ENCODE assay signal across 31 cellular contexts in genomic region chr10:86164216-86164774, GRCh38.
A peak's percentile ranks its signal among the peaks of the same experiment; 100 is the strongest.
DNase-seq lines count a peak whose midpoint lies in the region; ATAC-seq, FAIRE-seq and TF ChIP-seq lines count a peak whose summit lies in the region.
"Had no signal": no experiment of that assay in that cellular context is flagged by ENCODE, and none has a peak within 500 bp of the region (broad histone marks: within the 10 kb centered on the region; RNA-seq: fewer than 3 reads in every experiment).

No MANE protein-coding gene starts in this region.

- DNase-seq in NCI-H82 (lab: John Stamatoyannopoulos, UW) (peak; percentile 16), NCI-H82 treated with DMSO at 0.1 percent for 48 hours (lab: John Stamatoyannopoulos, UW; ENCODE audit: unreplicated experiment) (no peak), astrocyte (ENCODE audit: low read depth) (no peak), right lobe of liver (peak; percentile 51 to 72 (median 65)), upper lobe of right lung (peak; percentile 18), SHP77 (lab: John Stamatoyannopoulos, UW) (no peak), frontal cortex (ENCODE audit: low spot score in 2 of 2) (no peak), T-helper 9 cell (no peak)
- DNase-seq: 8988T; activated CD4-positive, alpha-beta T cell treated with anti-CD3 and anti-CD28 coated beads, Interleukin-2, amount 10 ng/mL, durations not matched to agents 7 days and 5 days; activated naive CD8-positive, alpha-beta T cell treated with anti-CD3 and anti-CD28 coated beads for 36 hours; DMS79 treated with DMSO at 0.1 percent for 48 hours; effector memory CD4-positive, alpha-beta T cell; gastrocnemius medialis; mammary epithelial cell; NCI-H2171; NCI-H526; nucleus accumbens; PC-3; SHP77 treated with DMSO at 0.1 percent for 48 hours; stimulated activated CD4-positive, alpha-beta T cell treated with anti-CD3 and anti-CD28 coated beads, Interleukin-4, amount 100 ng/mL, for 1 hour; stimulated activated naive CD8-positive, alpha-beta T cell treated with anti-CD3 and anti-CD28 coated beads, Interleukin-15, Interleukin-2, amounts not matched to agents 100 U/mL and 50 U/mL, for 24 hours; T-helper 1 cell had no signal

- no peak overlapping the region for H3K4me2 ChIP-seq in astrocyte (ENCODE audit: low read length)

- TF ChIP-seq POLR2A in right lobe of liver (IDR thresholded peaks at IDR 0.05), result no peak

- H3K27me3 Mint-ChIP-seq in astrocyte (ENCODE audit: low read depth, unreplicated experiment), result peaks cover 27% of the 10 kb centered on the region
- H3K27me3 Mint-ChIP-seq: activated CD4-positive, alpha-beta T cell treated with anti-CD3 and anti-CD28 coated beads, Interleukin-2, amount 10 ng/mL, durations not matched to agents 7 days and 5 days; activated naive CD8-positive, alpha-beta T cell treated with anti-CD3 and anti-CD28 coated beads for 36 hours had no signal

- TF ChIP-seq CTCF in astrocyte (IDR thresholded peaks at IDR 0.05; ENCODE audit: insufficient read depth, low read depth, low read length), result no peak
- no peak for TF ChIP-seq CTCF in right lobe of liver (IDR thresholded peaks at IDR 0.05)
- no peak for TF ChIP-seq CTCF in upper lobe of right lung (IDR thresholded peaks at IDR 0.05)

- H3K4me1 ChIP-seq in astrocyte (ENCODE audit: insufficient read depth, low read length) (no peaks in the 10 kb centered on the region), right lobe of liver (peaks cover 0 to 26% (median 10%) of the 10 kb centered on the region in 4 donors), upper lobe of right lung (no peaks in the 10 kb centered on the region)
- H3K4me1 ChIP-seq: esophagus muscularis mucosa, gastrocnemius medialis, spleen, tibial nerve had no signal

- H3K27me3 ChIP-seq in astrocyte (ENCODE audit: insufficient read depth, low read length) (no peaks in the 10 kb centered on the region), right lobe of liver (no peaks in the 10 kb centered on the region), upper lobe of right lung (no peaks in the 10 kb centered on the region)
- H3K27me3 ChIP-seq: esophagus muscularis mucosa, gastrocnemius medialis, spleen, tibial nerve had no signal

- peaks cover 2% of the 10 kb centered on the region for H3K9me3 Mint-ChIP-seq in astrocyte (ENCODE audit: unreplicated experiment)
- H3K9me3 Mint-ChIP-seq: activated CD4-positive, alpha-beta T cell treated with anti-CD3 and anti-CD28 coated beads, Interleukin-2, amount 10 ng/mL, durations not matched to agents 7 days and 5 days; activated naive CD8-positive, alpha-beta T cell treated with anti-CD3 and anti-CD28 coated beads for 36 hours; activated T-helper 17 cell treated with anti-CD3 and anti-CD28 coated beads, Interleukin-2, amount 50 U/mL, for 72 hours had no signal

- no peaks in the 10 kb centered on the region for H3K79me2 ChIP-seq in astrocyte (ENCODE audit: insufficient read depth, low read length)

- ATAC-seq in right lobe of liver, result peak; percentile 64 to 77 (median 74)
- no peak for ATAC-seq in upper lobe of right lung
- ATAC-seq: activated T-helper 17 cell treated with anti-CD3 and anti-CD28 coated beads, Interleukin-2, amount 50 U/mL, for 72 hours; gastrocnemius medialis; GM12878; PC-3; stimulated activated naive CD8-positive, alpha-beta T cell treated with anti-CD3 and anti-CD28 coated beads, Interleukin-15, Interleukin-2, amounts not matched to agents 100 U/mL and 50 U/mL, for 24 hours had no signal

- H3K9me3 ChIP-seq in astrocyte (ENCODE audit: insufficient read depth, low read depth, low read length), result no peaks in the 10 kb centered on the region
- no peaks in the 10 kb centered on the region for H3K9me3 ChIP-seq in right lobe of liver
- H3K9me3 ChIP-seq in upper lobe of right lung, result no peaks in the 10 kb centered on the region
- H3K9me3 ChIP-seq: esophagus muscularis mucosa, gastrocnemius medialis, spleen, tibial nerve had no signal

- no peak overlapping the region for H3K4me3 Mint-ChIP-seq in astrocyte (ENCODE audit: unreplicated experiment)
- H3K4me3 Mint-ChIP-seq: activated CD4-positive, alpha-beta T cell treated with anti-CD3 and anti-CD28 coated beads, Interleukin-2, amount 10 ng/mL, durations not matched to agents 7 days and 5 days; activated naive CD8-positive, alpha-beta T cell treated with anti-CD3 and anti-CD28 coated beads for 36 hours; activated T-helper 17 cell treated with anti-CD3 and anti-CD28 coated beads, Interleukin-2, amount 50 U/mL, for 72 hours; B cell had no signal

- no peaks in the 10 kb centered on the region for H4K20me1 ChIP-seq in astrocyte (ENCODE audit: insufficient read depth, low read length)

- no peaks in the 10 kb centered on the region for H3K36me3 Mint-ChIP-seq in astrocyte (ENCODE audit: low read depth, unreplicated experiment)
- H3K36me3 Mint-ChIP-seq: activated naive CD8-positive, alpha-beta T cell treated with anti-CD3 and anti-CD28 coated beads for 36 hours had no signal

- WGBS in right lobe of liver (ENCODE audit: insufficient coverage, low coverage, low lambda C conversion rate, missing lambda C conversion rate), result 56% methylated on average over 3 of the region's 6 CpGs

- H3K9ac ChIP-seq in astrocyte (ENCODE audit: low read length), result no peak overlapping the region

- no peak overlapping the region for H2AFZ ChIP-seq in astrocyte (ENCODE audit: low read depth, low read length)

- no peaks in the 10 kb centered on the region for H3K36me3 ChIP-seq in astrocyte (ENCODE audit: insufficient read depth, low read length)
- H3K36me3 ChIP-seq in right lobe of liver, result no peaks in the 10 kb centered on the region
- H3K36me3 ChIP-seq in upper lobe of right lung, result no peaks in the 10 kb centered on the region
- H3K36me3 ChIP-seq: esophagus muscularis mucosa, gastrocnemius medialis, spleen, tibial nerve had no signal

- peaks cover 2% of the 10 kb centered on the region for H3K4me1 Mint-ChIP-seq in astrocyte (ENCODE audit: low read depth, unreplicated experiment)
- H3K4me1 Mint-ChIP-seq: activated CD4-positive, alpha-beta T cell treated with anti-CD3 and anti-CD28 coated beads, Interleukin-2, amount 10 ng/mL, durations not matched to agents 7 days and 5 days; activated naive CD8-positive, alpha-beta T cell treated with anti-CD3 and anti-CD28 coated beads for 36 hours; activated T-helper 17 cell treated with anti-CD3 and anti-CD28 coated beads, Interleukin-2, amount 50 U/mL, for 72 hours; B cell had no signal

- no peak for FAIRE-seq in astrocyte (lab: Jason Lieb, UNC)
- no peak for FAIRE-seq in frontal cortex (lab: Jason Lieb, UNC)
- FAIRE-seq: GM12878, HTR-8/SVneo, islet of Langerhans had no signal

- intact Hi-C loops in right lobe of liver (cut with DNase I) (no loop called here), upper lobe of right lung (cut with DNase I) (no loop called here)

- H3K27ac ChIP-seq in astrocyte (ENCODE audit: low read depth, low read length) (no peak overlapping the region), right lobe of liver (peak overlapping the region; percentile 69 to 87 (median 69)), upper lobe of right lung (no peak overlapping the region)
- H3K27ac ChIP-seq: esophagus muscularis mucosa, gastrocnemius medialis, spleen, tibial nerve had no signal

- H3K4me3 ChIP-seq in astrocyte (ENCODE audit: insufficient read depth, low read depth, low read length), result no peak overlapping the region
- H3K4me3 ChIP-seq in right lobe of liver, result peak overlapping the region in 1 of 3 donors; percentile 13
- H3K4me3 ChIP-seq in upper lobe of right lung, result no peak overlapping the region
- H3K4me3 ChIP-seq: esophagus muscularis mucosa, gastrocnemius medialis, GM12878, spleen, tibial nerve had no signal

- H3K27ac Mint-ChIP-seq in astrocyte (ENCODE audit: unreplicated experiment), result peak overlapping the region; percentile 34
- H3K27ac Mint-ChIP-seq: activated CD4-positive, alpha-beta T cell treated with anti-CD3 and anti-CD28 coated beads, Interleukin-2, amount 10 ng/mL, durations not matched to agents 7 days and 5 days; activated naive CD8-positive, alpha-beta T cell treated with anti-CD3 and anti-CD28 coated beads for 36 hours; activated T-helper 17 cell treated with anti-CD3 and anti-CD28 coated beads, Interleukin-2, amount 50 U/mL, for 72 hours; B cell had no signal

Comparison
In these comparisons a context has a peak if more than half of its experiments do, and no peak if none do; other contexts are left out.
1. DNase-seq: peak in NCI-H82 (single experiment), right lobe of liver (3 of 3) and upper lobe of right lung (single experiment); none in NCI-H82 treated with DMSO at 0.1 percent for 48 hours (single experiment), astrocyte (single experiment), SHP77 (0 of 2), frontal cortex (0 of 2) and T-helper 9 cell (single experiment).
2. H3K27ac ChIP-seq: peak in right lobe of liver (3 of 3); none in astrocyte (single experiment) and upper lobe of right lung (single experiment).